1 cellular context compared by ENCODE assay signal in genomic region chr7:4610768-4611467, GRCh38.
TF ChIP-seq lines count a peak whose summit lies in the region.

No MANE protein-coding gene starts in this region.

TF ChIP-seq in K562, 482 proteins besides CTCF, POLR2A, EP300 and RAD21 (continued from another document and continues in another):
- TF ChIP-seq ATF6 (CRISPR knock-in tag; IDR thresholded peaks at IDR 0.05), result no peak
- TF ChIP-seq NONO (IDR thresholded peaks at IDR 0.05; ENCODE audit: low read depth in 2 of 2, low read length in 1 of 2), result no peak
- no peak for TF ChIP-seq ATF4 (CRISPR knock-in tag; IDR thresholded peaks at IDR 0.05)
- no peak for TF ChIP-seq ERF (CRISPR knock-in tag; IDR thresholded peaks at IDR 0.05)
- TF ChIP-seq ZNF407 (IDR thresholded peaks at IDR 0.05; ENCODE audit: low read depth), result no peak
- no peak for TF ChIP-seq ZNF644 (tag; IDR thresholded peaks at IDR 0.05; ENCODE audit: low read depth)
- no peak for TF ChIP-seq XRCC5 (IDR thresholded peaks at IDR 0.05; ENCODE audit: low read depth, low read length)
- TF ChIP-seq POLR2AphosphoS5 (IDR thresholded peaks at IDR 0.05; ENCODE audit: control insufficient read depth, insufficient read depth, low read depth, low read length), result no peak
- no peak for TF ChIP-seq CBX1 (IDR thresholded peaks at IDR 0.05; ENCODE audit: low read depth)
- TF ChIP-seq IRF1 (CRISPR knock-in tag; IDR thresholded peaks at IDR 0.05; ENCODE audit: borderline replicate concordance), result no peak
- no peak for TF ChIP-seq RBM22 (IDR thresholded peaks at IDR 0.05; ENCODE audit: low read depth, low read length, poor library complexity, severe bottlenecking)
- peak; percentile 91 for TF ChIP-seq DEAF1 (CRISPR knock-in tag; IDR thresholded peaks at IDR 0.05)
- no peak for TF ChIP-seq FOXJ2 (tag; IDR thresholded peaks at IDR 0.05)
- TF ChIP-seq HDGF (IDR thresholded peaks at IDR 0.05), result no peak
- TF ChIP-seq ATF1 (CRISPR knock-in tag; IDR thresholded peaks at IDR 0.05), result no peak
- TF ChIP-seq ATF1 (tag; IDR thresholded peaks at IDR 0.05), result peak; percentile 47
- TF ChIP-seq PML (IDR thresholded peaks at IDR 0.05; ENCODE audit: low read length), result no peak
- no peak for TF ChIP-seq HLTF (IDR thresholded peaks at IDR 0.05)
- no peak for TF ChIP-seq RAD51 (IDR thresholded peaks at IDR 0.05; ENCODE audit: borderline replicate concordance, low read depth)
- TF ChIP-seq UBTF (IDR thresholded peaks at IDR 0.05; ENCODE audit: borderline replicate concordance in 1 of 2, low read depth in 2 of 2, low read length in 2 of 2), result no peak
- no peak for TF ChIP-seq C11orf30 (IDR thresholded peaks at IDR 0.05; ENCODE audit: low read depth)
- TF ChIP-seq ZBTB49 (CRISPR knock-in tag; IDR thresholded peaks at IDR 0.05; ENCODE audit: borderline replicate concordance), result no peak
- TF ChIP-seq SOX6 (IDR thresholded peaks at IDR 0.05), result peak; percentile 22; the same call in 1 of the 2 replicates
- no peak for TF ChIP-seq COPS2 (conservative IDR thresholded peaks at IDR 0.05)
- no peak for TF ChIP-seq NFXL1 (CRISPR knock-in tag; IDR thresholded peaks at IDR 0.05)
- TF ChIP-seq NCOA1 (IDR thresholded peaks at IDR 0.05; ENCODE audit: low read depth), result no peak
- TF ChIP-seq TOE1 (IDR thresholded peaks at IDR 0.05; ENCODE audit: borderline replicate concordance), result 0 out of 2 replicates have a peak, but pooled peaks have one; percentile 40
- TF ChIP-seq TOE1 (CRISPR knock-in tag; IDR thresholded peaks at IDR 0.05; ENCODE audit: borderline replicate concordance, low read depth), result no peak
- TF ChIP-seq TFE3 (CRISPR knock-in tag; IDR thresholded peaks at IDR 0.05), result peak; percentile 46; the same call in 1 of the 2 replicates
- no peak for TF ChIP-seq CHCHD3 (CRISPR knock-in tag; IDR thresholded peaks at IDR 0.05)
- TF ChIP-seq ZNF518B (CRISPR knock-in tag; IDR thresholded peaks at IDR 0.05), result no peak
- TF ChIP-seq CHD4 (IDR thresholded peaks at IDR 0.05; ENCODE audit: insufficient read depth, insufficient replicate concordance, low read depth, low read length, poor library complexity, severe bottlenecking), result no peak
- no peak for TF ChIP-seq SMAD2 (IDR thresholded peaks at IDR 0.05; ENCODE audit: low read depth, low read length)
- TF ChIP-seq SREBF2 (CRISPR knock-in tag; IDR thresholded peaks at IDR 0.05), result no peak
